In the genomic region with DNA sequence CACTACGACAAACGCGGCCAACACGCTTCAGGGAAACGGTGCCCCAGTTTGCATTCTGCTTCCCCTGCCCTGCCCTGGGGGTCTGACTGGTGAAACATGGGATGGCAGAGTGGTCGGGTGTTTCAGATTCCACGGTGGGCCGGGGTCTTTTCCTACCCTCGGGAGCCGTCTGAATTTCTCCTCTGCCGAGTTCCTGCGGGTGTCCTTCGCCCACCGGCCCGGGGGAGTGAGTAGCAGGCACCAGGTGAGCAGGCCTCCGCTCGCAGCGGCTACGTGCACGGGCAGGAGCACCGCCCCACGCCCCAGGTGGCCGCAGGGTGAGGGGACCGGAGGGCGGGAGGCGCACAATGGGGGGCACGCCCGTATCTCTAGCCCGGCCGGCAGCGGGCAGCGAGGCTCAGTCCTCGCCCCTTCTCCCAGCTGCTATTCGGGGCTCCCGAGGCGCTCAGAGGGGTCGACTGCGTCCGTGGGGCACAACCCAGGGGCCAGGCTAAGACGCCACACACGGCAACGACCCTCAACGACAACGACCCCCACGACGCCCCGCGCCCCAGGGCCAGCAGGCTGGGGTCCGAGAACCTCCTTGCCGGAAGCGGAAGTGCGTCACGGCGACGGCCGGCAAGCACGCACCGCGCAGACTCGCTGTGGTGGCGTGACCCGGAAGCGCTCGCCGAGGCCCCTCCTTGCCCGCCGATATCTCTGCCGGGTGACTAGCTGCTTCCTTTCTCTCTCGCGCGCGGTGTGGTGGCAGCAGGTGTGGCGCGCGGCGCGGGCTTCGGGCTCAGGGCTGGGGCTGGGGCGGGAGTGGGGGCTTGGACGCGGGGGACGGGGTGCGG, we compare ENCODE assay signal across 8 cellular contexts. TPM values are rescaled to one million over a fixed set of nuclear protein-coding genes. Genes with fewer than 3 reads are reported as not detected.
A peak's percentile ranks its signal among the peaks of the same experiment; 100 is the strongest.
DNase-seq lines count a peak whose midpoint lies in the region; ATAC-seq and TF ChIP-seq lines count a peak whose summit lies in the region.

TSS of gene RPS21 (plus strand) at position 721 of the 836 bp plus-strand sequence. CDS start 236 bp downstream, outside the sequence.

- H3K27ac Mint-ChIP-seq in naive B cell = peak within 1 kb of the TSS; percentile 91 to 99 (median 96)
- peak within 1 kb of the TSS; percentile 93 for H3K27ac Mint-ChIP-seq in stimulated activated effector memory CD8-positive, alpha-beta T cell treated with anti-CD3 and anti-CD28 coated beads, Interleukin-12 subunit alpha, Interleukin-12 subunit beta, amount 100 ng/mL, for 72 hours

- 0 to 4% methylated on average over 3 to 5 of the region's 83 CpGs for WGBS in esophagus squamous epithelium, 2 donors

- peak in 3 of 4 donors; percentile 70 to 92 (median 79) for TF ChIP-seq POLR2A in esophagus squamous epithelium (IDR thresholded peaks at IDR 0.05)

- peak within 1 kb of the TSS; percentile 88 to 96 (median 92) for H3K4me3 Mint-ChIP-seq in naive B cell
- peak within 1 kb of the TSS; percentile 92 for H3K4me3 Mint-ChIP-seq in stimulated activated effector memory CD8-positive, alpha-beta T cell treated with anti-CD3 and anti-CD28 coated beads, Interleukin-12 subunit alpha, Interleukin-12 subunit beta, amount 100 ng/mL, for 72 hours

- TF ChIP-seq CTCF in esophagus squamous epithelium (IDR thresholded peaks at IDR 0.05) = peak in 2 of 6 experiments; percentile 4 to 30

- intact Hi-C loops in esophagus squamous epithelium (cut with DNase I) = no loop called here

- H3K36me3 ChIP-seq in esophagus squamous epithelium = peaks cover 0 to 42% (median 10%) of the 10 kb centered on the region in 3 donors

- H3K4me1 ChIP-seq in esophagus squamous epithelium = peaks cover 15 to 60% (median 32%) of the 10 kb centered on the region in 3 donors

- no peaks in the 10 kb centered on the region for H3K27me3 ChIP-seq in esophagus squamous epithelium

- DNase-seq in DMS153 treated with DMSO at 0.1 percent for 48 hours (lab: John Stamatoyannopoulos, UW; ENCODE audit: unreplicated experiment) (peak; percentile 91), esophagus squamous epithelium (lab: John Stamatoyannopoulos, UW) (peak; percentile 77), naive B cell (peak; percentile 91)
- peak; percentile 86 for DNase-seq in Jurkat, Clone E6-1 (ENCODE audit: low read depth, low spot score)
- DNase-seq in activated T-cell treated with anti-CD3 and anti-CD28 coated beads, Interleukin-2, amount 50 U/mL, for 48 hours = peak; percentile 93 to 95
- peak; percentile 82 to 93 for DNase-seq in stimulated activated effector memory CD8-positive, alpha-beta T cell treated with anti-CD3 and anti-CD28 coated beads, Interleukin-12 subunit alpha, Interleukin-12 subunit beta, amount 100 ng/mL, for 72 hours (ENCODE audit: low spot score in 2 of 2)

- H3K9me3 ChIP-seq in esophagus squamous epithelium = no peaks in the 10 kb centered on the region

- H3K27ac ChIP-seq in esophagus squamous epithelium = peak within 1 kb of the TSS; percentile 98 to 99 (median 98)

- peak; percentile 68 for ATAC-seq in GM21717 (IDR thresholded peaks at IDR 0.05; ENCODE audit: unreplicated experiment)
- ATAC-seq in naive B cell (ENCODE audit: low read depth in 2 of 2) = peak; percentile 92 to 93
- peak; percentile 95 for ATAC-seq in stimulated activated effector memory CD8-positive, alpha-beta T cell treated with anti-CD3 and anti-CD28 coated beads, Interleukin-12 subunit alpha, Interleukin-12 subunit beta, amount 100 ng/mL, for 72 hours

- H3K4me3 ChIP-seq in Jurkat, Clone E6-1 (ENCODE audit: low read length) = peak within 1 kb of the TSS; percentile 99
- peak within 1 kb of the TSS; percentile 83 to 100 (median 97) for H3K4me3 ChIP-seq in esophagus squamous epithelium

- H3K36me3 Mint-ChIP-seq in naive B cell = peaks cover 6 to 8% of the 10 kb centered on the region in 2 donors
- H3K36me3 Mint-ChIP-seq in stimulated activated effector memory CD8-positive, alpha-beta T cell treated with anti-CD3 and anti-CD28 coated beads, Interleukin-12 subunit alpha, Interleukin-12 subunit beta, amount 100 ng/mL, for 72 hours = peaks cover 76% of the 10 kb centered on the region

- peaks cover 0 to 6% (median 0%) of the 10 kb centered on the region in 7 donors for H3K9me3 Mint-ChIP-seq in naive B cell
- peaks cover 4% of the 10 kb centered on the region for H3K9me3 Mint-ChIP-seq in stimulated activated effector memory CD8-positive, alpha-beta T cell treated with anti-CD3 and anti-CD28 coated beads, Interleukin-12 subunit alpha, Interleukin-12 subunit beta, amount 100 ng/mL, for 72 hours

- H3K4me1 Mint-ChIP-seq in naive B cell = peaks cover 30 to 63% (median 59%) of the 10 kb centered on the region in 3 donors
- H3K4me1 Mint-ChIP-seq in stimulated activated effector memory CD8-positive, alpha-beta T cell treated with anti-CD3 and anti-CD28 coated beads, Interleukin-12 subunit alpha, Interleukin-12 subunit beta, amount 100 ng/mL, for 72 hours = peaks cover 59% of the 10 kb centered on the region

- H3K27me3 Mint-ChIP-seq in naive B cell = no peaks in the 10 kb centered on the region

TF ChIP-seq in PFSK-1, 5 proteins besides CTCF, POLR2A, EP300 and RAD21:
- TF ChIP-seq POLR2AphosphoS5 (IDR thresholded peaks at IDR 0.05; ENCODE audit: low read depth, low read length) (peak; percentile 98), REST (IDR thresholded peaks at IDR 0.05; ENCODE audit: insufficient read depth in 1 of 2, low read depth in 2 of 2, low read length in 2 of 2) (peak in 1 of 2 experiments; percentile 31; a peak in 1 of 4 replicates), TAF1 (IDR thresholded peaks at IDR 0.05; ENCODE audit: borderline replicate concordance, insufficient read depth, low read length) (peak; percentile 93; the same call in 1 of the 2 replicates), FOXP2 (optimal IDR thresholded peaks at IDR 0.05; ENCODE audit: borderline replicate concordance, extremely low read depth, extremely low read length, insufficient read depth) (peak; percentile 31), SIN3A (IDR thresholded peaks at IDR 0.05; ENCODE audit: borderline replicate concordance, insufficient read depth, low read length) (no peak; the same call in 1 of the 2 replicates)

RNA-seq across cellular contexts. Expression of gene RPS21, which starts in this region (rescaled TPM):
- 3,293 TPM for polyA plus RNA-seq in Jurkat, Clone E6-1 (2012; ENCODE audit: insufficient read depth, insufficient read length)
- polyA plus RNA-seq in PFSK-1 (2012; ENCODE audit: insufficient read length, low read depth) = 8,194 TPM
- total RNA-seq in esophagus squamous epithelium = 1,000 to 10,000 TPM in 3 of 4 donors, 100 to 1,000 TPM in 1; 819 to 3,701 (median 3,102) TPM
- polyA plus RNA-seq in naive B cell (ENCODE audit: low read depth in 6 of 6) = 1,000 to 10,000 TPM; 1,712 to 3,127 (median 2,557) TPM

Comparison
In these comparisons a context has a peak if more than half of its experiments do, and no peak if none do; other contexts are left out.
1. Peak in every context shown above with its lines: DNase-seq, ATAC-seq, H3K4me3 ChIP-seq and H3K27ac ChIP-seq.